ENCODE assay signal across 2 cellular contexts in the genomic region with DNA sequence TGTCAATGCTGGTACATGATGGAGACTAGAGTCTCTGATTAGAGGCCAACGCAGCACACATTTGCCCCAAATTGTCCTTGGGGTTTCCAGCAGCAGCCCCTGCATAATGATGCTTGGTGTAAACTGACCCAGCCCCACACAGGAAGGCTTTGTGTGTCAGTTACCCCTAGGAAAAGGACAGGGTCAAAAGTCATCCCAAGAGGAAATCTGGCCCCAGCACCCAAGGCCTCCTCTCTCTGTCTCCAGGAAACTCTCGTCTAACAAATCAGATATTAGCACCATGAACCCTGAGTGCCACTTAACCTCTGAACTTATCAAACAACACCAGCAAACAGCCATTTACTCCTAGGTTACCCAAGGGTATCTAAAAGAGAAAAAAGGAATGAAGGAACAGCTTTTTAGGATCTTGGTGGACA.
TF ChIP-seq lines count a peak whose summit lies in the region.

No MANE protein-coding gene starts in this region.

TF ChIP-seq in GM23338, 12 proteins besides CTCF, POLR2A, EP300 and RAD21 (continues in another document):
- TF ChIP-seq STAT1 (IDR thresholded peaks at IDR 0.05; ENCODE audit: unreplicated experiment): no peak
- TF ChIP-seq ETS1 (IDR thresholded peaks at IDR 0.05): no peak
- no peak for TF ChIP-seq ZNF114 (CRISPR knock-in tag; IDR thresholded peaks at IDR 0.05)
- TF ChIP-seq, protein P1, sequence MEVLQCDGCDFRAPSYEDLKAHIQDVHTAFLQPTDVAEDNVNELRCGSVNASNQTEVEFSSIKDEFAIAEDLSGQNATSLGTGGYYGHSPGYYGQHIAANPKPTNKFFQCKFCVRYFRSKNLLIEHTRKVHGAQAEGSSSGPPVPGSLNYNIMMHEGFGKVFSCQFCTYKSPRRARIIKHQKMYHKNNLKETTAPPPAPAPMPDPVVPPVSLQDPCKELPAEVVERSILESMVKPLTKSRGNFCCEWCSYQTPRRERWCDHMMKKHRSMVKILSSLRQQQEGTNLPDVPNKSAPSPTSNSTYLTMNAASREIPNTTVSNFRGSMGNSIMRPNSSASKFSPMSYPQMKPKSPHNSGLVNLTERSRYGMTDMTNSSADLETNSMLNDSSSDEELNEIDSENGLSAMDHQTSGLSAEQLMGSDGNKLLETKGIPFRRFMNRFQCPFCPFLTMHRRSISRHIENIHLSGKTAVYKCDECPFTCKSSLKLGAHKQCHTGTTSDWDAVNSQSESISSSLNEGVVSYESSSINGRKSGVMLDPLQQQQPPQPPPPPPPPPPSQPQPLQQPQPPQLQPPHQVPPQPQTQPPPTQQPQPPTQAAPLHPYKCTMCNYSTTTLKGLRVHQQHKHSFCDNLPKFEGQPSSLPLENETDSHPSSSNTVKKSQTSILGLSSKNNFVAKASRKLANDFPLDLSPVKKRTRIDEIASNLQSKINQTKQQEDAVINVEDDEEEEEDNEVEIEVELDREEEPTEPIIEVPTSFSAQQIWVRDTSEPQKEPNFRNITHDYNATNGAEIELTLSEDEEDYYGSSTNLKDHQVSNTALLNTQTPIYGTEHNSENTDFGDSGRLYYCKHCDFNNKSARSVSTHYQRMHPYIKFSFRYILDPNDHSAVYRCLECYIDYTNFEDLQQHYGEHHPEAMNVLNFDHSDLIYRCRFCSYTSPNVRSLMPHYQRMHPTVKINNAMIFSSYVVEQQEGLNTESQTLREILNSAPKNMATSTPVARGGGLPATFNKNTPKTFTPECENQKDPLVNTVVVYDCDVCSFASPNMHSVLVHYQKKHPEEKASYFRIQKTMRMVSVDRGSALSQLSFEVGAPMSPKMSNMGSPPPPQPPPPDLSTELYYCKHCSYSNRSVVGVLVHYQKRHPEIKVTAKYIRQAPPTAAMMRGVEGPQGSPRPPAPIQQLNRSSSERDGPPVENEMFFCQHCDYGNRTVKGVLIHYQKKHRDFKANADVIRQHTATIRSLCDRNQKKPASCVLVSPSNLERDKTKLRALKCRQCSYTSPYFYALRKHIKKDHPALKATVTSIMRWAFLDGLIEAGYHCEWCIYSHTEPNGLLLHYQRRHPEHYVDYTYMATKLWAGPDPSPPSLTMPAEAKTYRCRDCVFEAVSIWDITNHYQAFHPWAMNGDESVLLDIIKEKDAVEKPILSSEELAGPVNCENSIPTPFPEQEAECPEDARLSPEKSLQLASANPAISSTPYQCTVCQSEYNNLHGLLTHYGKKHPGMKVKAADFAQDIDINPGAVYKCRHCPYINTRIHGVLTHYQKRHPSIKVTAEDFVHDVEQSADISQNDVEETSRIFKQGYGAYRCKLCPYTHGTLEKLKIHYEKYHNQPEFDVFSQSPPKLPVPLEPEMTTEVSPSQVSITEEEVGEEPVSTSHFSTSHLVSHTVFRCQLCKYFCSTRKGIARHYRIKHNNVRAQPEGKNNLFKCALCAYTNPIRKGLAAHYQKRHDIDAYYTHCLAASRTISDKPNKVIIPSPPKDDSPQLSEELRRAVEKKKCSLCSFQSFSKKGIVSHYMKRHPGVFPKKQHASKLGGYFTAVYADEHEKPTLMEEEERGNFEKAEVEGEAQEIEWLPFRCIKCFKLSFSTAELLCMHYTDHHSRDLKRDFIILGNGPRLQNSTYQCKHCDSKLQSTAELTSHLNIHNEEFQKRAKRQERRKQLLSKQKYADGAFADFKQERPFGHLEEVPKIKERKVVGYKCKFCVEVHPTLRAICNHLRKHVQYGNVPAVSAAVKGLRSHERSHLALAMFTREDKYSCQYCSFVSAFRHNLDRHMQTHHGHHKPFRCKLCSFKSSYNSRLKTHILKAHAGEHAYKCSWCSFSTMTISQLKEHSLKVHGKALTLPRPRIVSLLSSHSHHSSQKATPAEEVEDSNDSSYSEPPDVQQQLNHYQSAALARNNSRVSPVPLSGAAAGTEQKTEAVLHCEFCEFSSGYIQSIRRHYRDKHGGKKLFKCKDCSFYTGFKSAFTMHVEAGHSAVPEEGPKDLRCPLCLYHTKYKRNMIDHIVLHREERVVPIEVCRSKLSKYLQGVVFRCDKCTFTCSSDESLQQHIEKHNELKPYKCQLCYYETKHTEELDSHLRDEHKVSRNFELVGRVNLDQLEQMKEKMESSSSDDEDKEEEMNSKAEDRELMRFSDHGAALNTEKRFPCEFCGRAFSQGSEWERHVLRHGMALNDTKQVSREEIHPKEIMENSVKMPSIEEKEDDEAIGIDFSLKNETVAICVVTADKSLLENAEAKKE (CRISPR knock-in tag; IDR thresholded peaks at IDR 0.05): no peak
- no peak for TF ChIP-seq ZNF331 (CRISPR knock-in tag; IDR thresholded peaks at IDR 0.05; ENCODE audit: low read depth)
- TF ChIP-seq EZH2 (IDR thresholded peaks at IDR 0.05; ENCODE audit: low read depth, unreplicated experiment): no peak
- no peak for TF ChIP-seq POLR2AphosphoS5 (IDR thresholded peaks at IDR 0.05; ENCODE audit: low read depth)
- no peak for TF ChIP-seq JUNB (IDR thresholded peaks at IDR 0.05; ENCODE audit: unreplicated experiment)
- TF ChIP-seq EZH2phosphoT487 (IDR thresholded peaks at IDR 0.05; ENCODE audit: unreplicated experiment): no peak
- no peak for TF ChIP-seq NANOG (IDR thresholded peaks at IDR 0.05; ENCODE audit: borderline replicate concordance)
- TF ChIP-seq CREB1 (CRISPR knock-in tag; IDR thresholded peaks at IDR 0.05; ENCODE audit: low read depth): no peak

TF ChIP-seq in IMR-90, 13 proteins besides CTCF, POLR2A, EP300 and RAD21:
- TF ChIP-seq MAZ (IDR thresholded peaks at IDR 0.05; ENCODE audit: borderline replicate concordance, low read depth, low read length): no peak
- TF ChIP-seq CHD1 (IDR thresholded peaks at IDR 0.05; ENCODE audit: low read depth, low read length): no peak
- no peak for TF ChIP-seq SMC3 (IDR thresholded peaks at IDR 0.05; ENCODE audit: low read depth, low read length)
- no peak for TF ChIP-seq RCOR1 (IDR thresholded peaks at IDR 0.05; ENCODE audit: insufficient replicate concordance, low read length)
- TF ChIP-seq NFE2L2 (IDR thresholded peaks at IDR 0.05; ENCODE audit: low read depth, low read length): no peak
- TF ChIP-seq FOS (IDR thresholded peaks at IDR 0.05; ENCODE audit: low read depth, low read length): no peak
- no peak for TF ChIP-seq RFX5 (IDR thresholded peaks at IDR 0.05; ENCODE audit: low read depth, low read length)
- TF ChIP-seq, protein P2, sequence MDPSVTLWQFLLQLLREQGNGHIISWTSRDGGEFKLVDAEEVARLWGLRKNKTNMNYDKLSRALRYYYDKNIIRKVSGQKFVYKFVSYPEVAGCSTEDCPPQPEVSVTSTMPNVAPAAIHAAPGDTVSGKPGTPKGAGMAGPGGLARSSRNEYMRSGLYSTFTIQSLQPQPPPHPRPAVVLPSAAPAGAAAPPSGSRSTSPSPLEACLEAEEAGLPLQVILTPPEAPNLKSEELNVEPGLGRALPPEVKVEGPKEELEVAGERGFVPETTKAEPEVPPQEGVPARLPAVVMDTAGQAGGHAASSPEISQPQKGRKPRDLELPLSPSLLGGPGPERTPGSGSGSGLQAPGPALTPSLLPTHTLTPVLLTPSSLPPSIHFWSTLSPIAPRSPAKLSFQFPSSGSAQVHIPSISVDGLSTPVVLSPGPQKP (IDR thresholded peaks at IDR 0.05; ENCODE audit: borderline replicate concordance, low read depth, low read length): no peak
- TF ChIP-seq BHLHE40 (IDR thresholded peaks at IDR 0.05; ENCODE audit: low read depth, low read length): no peak
